12 cellular contexts compared by ENCODE assay signal in genomic region chr14:64611358-64612020, GRCh38.
A peak's percentile ranks its signal among the peaks of the same experiment; 100 is the strongest.
DNase-seq lines count a peak whose midpoint lies in the region; ATAC-seq and TF ChIP-seq lines count a peak whose summit lies in the region.
"Had no signal": no experiment of that assay in that cellular context is flagged by ENCODE, and none has a peak within 500 bp of the region (broad histone marks: within the 10 kb centered on the region; RNA-seq: fewer than 3 reads in every experiment).

No MANE protein-coding gene starts in this region.

- H3K9me3 Mint-ChIP-seq in activated T-cell treated with anti-CD3 and anti-CD28 coated beads, Interleukin-2, amount 50 U/mL, for 4 hours = no peaks in the 10 kb centered on the region
- H3K9me3 Mint-ChIP-seq: activated T-helper 1 cell treated with anti-CD3 and anti-CD28 coated beads, Interleukin-12 subunit alpha, Interleukin-12 subunit beta, Interleukin-2, Interleukin-4 antibody, amounts not matched to agents 30 ng/mL and 10 ng/mL and 1 ng/mL, durations not matched to agents 14 hours and 24 hours and 36 hours; stimulated activated memory B cell treated with anti-CD40 and anti-IgM and Interleukin-4, amounts not matched to agents 10 μg/mL and 1 μg/mL and 100 μg/mL, for 72 hours had no signal

- no peak for ATAC-seq in thoracic aorta (ENCODE audit: insufficient number of reproducible peaks, low FRiP score, low read depth)
- ATAC-seq in activated T-cell treated with anti-CD3 and anti-CD28 coated beads, Interleukin-2, amount 50 U/mL, for 4 hours = no peak
- ATAC-seq in HG03095 (IDR thresholded peaks at IDR 0.05; ENCODE audit: unreplicated experiment) = no peak
- ATAC-seq: stimulated activated memory B cell treated with anti-CD40 and anti-IgM and Interleukin-4, amounts not matched to agents 10 μg/mL and 1 μg/mL and 100 μg/mL, for 72 hours had no signal

- H3K36me3 ChIP-seq in thoracic aorta = no peaks in the 10 kb centered on the region

- H3K27ac ChIP-seq in layer of hippocampus (ENCODE audit: low read depth, low read length) (peak overlapping the region; percentile 8), thoracic aorta (peak overlapping the region; percentile 44 to 55)
- H3K27ac ChIP-seq: KMS-11, VCaP had no signal

- H3K4me3 Mint-ChIP-seq in activated T-cell treated with anti-CD3 and anti-CD28 coated beads, Interleukin-2, amount 50 U/mL, for 4 hours = no peak overlapping the region
- H3K4me3 Mint-ChIP-seq: activated T-helper 1 cell treated with anti-CD3 and anti-CD28 coated beads, Interleukin-12 subunit alpha, Interleukin-12 subunit beta, Interleukin-2, Interleukin-4 antibody, amounts not matched to agents 30 ng/mL and 10 ng/mL and 1 ng/mL, durations not matched to agents 14 hours and 24 hours and 36 hours; stimulated activated memory B cell treated with anti-CD40 and anti-IgM and Interleukin-4, amounts not matched to agents 10 μg/mL and 1 μg/mL and 100 μg/mL, for 72 hours had no signal

- DNase-seq in HCEC 1CT = peak; percentile 61
- DNase-seq in astrocyte of the hippocampus (ENCODE audit: low read depth, low spot score) = peak; percentile 52
- no peak for DNase-seq in thoracic aorta (ENCODE audit: low spot score)
- DNase-seq in activated T-cell treated with anti-CD3 and anti-CD28 coated beads, Interleukin-2, amount 50 U/mL, for 4 hours = no peak
- no peak for DNase-seq in AML-193 (lab: John Stamatoyannopoulos, UW)
- DNase-seq: effector CD4-positive, alpha-beta T cell had no signal

- H3K36me3 Mint-ChIP-seq in activated T-cell treated with anti-CD3 and anti-CD28 coated beads, Interleukin-2, amount 50 U/mL, for 4 hours (ENCODE audit: insufficient read depth) = no peaks in the 10 kb centered on the region
- H3K36me3 Mint-ChIP-seq: stimulated activated memory B cell treated with anti-CD40 and anti-IgM and Interleukin-4, amounts not matched to agents 10 μg/mL and 1 μg/mL and 100 μg/mL, for 72 hours had no signal

- peaks cover under 1% of the 10 kb centered on the region for H3K27me3 Mint-ChIP-seq in activated T-cell treated with anti-CD3 and anti-CD28 coated beads, Interleukin-2, amount 50 U/mL, for 4 hours (ENCODE audit: low read depth)

- no peak overlapping the region for H3K4me3 ChIP-seq in thoracic aorta

- H3K4me1 Mint-ChIP-seq in activated T-cell treated with anti-CD3 and anti-CD28 coated beads, Interleukin-2, amount 50 U/mL, for 4 hours (ENCODE audit: low read depth) = no peaks in the 10 kb centered on the region
- H3K4me1 Mint-ChIP-seq: stimulated activated memory B cell treated with anti-CD40 and anti-IgM and Interleukin-4, amounts not matched to agents 10 μg/mL and 1 μg/mL and 100 μg/mL, for 72 hours had no signal

- no peaks in the 10 kb centered on the region for H3K9me3 ChIP-seq in thoracic aorta

- TF ChIP-seq CTCF in thoracic aorta (IDR thresholded peaks at IDR 0.05) = no peak

- H3K27me3 ChIP-seq in layer of hippocampus (ENCODE audit: control insufficient read depth, insufficient read depth, low read length) = no peaks in the 10 kb centered on the region
- no peaks in the 10 kb centered on the region for H3K27me3 ChIP-seq in thoracic aorta (replicated peaks; ENCODE audit: insufficient read depth)

- peaks cover 0 to 16% of the 10 kb centered on the region in 2 donors for H3K4me1 ChIP-seq in thoracic aorta (ENCODE audit: control insufficient read depth in 1 of 2, low read depth in 2 of 2)

Comparison
In these comparisons a context has a peak if more than half of its experiments do, and no peak if none do; other contexts are left out.
1. DNase-seq: peak in HCEC 1CT (single experiment) and astrocyte of the hippocampus (single experiment); none in thoracic aorta (single experiment), activated T-cell treated with anti-CD3 and anti-CD28 coated beads, Interleukin-2, amount 50 U/mL, for 4 hours (single experiment) and AML-193 (0 of 2).